In the genomic region with DNA sequence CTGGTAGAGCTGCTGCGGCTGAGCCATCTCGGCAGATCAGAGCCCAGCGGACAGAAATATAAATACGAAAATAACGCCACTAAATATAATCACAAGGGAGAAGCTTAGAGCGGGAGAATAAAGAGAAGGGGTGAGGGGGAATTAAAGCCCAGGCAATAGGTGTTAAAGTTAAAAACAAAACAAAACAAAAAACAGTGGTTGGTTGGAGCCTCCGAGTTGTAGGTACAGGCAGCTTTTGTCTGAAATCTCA, we compare ENCODE assay signal across 7 cellular contexts. TPM values are rescaled to one million over a fixed set of nuclear protein-coding genes. Genes with fewer than 3 reads are reported as not detected.
DNase-seq lines count a peak whose midpoint lies in the region; ATAC-seq, FAIRE-seq and TF ChIP-seq lines count a peak whose summit lies in the region.

No MANE protein-coding gene starts in this region.

- TF ChIP-seq CTCF in keratinocyte (optimal IDR thresholded peaks at IDR 0.05 in 1 of 3, IDR thresholded peaks at IDR 0.05 in 1 of 3, conservative IDR thresholded peaks at IDR 0.05 in 1 of 3; ENCODE audit: extremely low read depth in 1 of 3, insufficient read depth in 2 of 3, low read length in 3 of 3): no peak

- no peak for ATAC-seq in stimulated activated naive CD8-positive, alpha-beta T cell treated with anti-CD3 and anti-CD28 coated beads, Interleukin-15, amount 100 ng/mL, for 72 hours
- no peak for ATAC-seq in GM21737 (IDR thresholded peaks at IDR 0.05; ENCODE audit: unreplicated experiment)

- H3K27me3 ChIP-seq in HUES64 (ENCODE audit: insufficient read depth, low read length) (peaks cover 99% of the 10 kb centered on the region), adipocyte (replicated peaks; ENCODE audit: control insufficient read depth, insufficient read depth, low read length) (no peaks in the 10 kb centered on the region), keratinocyte (ENCODE audit: control insufficient read depth, extremely low read depth, insufficient read depth, low read length) (no peaks in the 10 kb centered on the region)

- no peak overlapping the region for H3K27ac Mint-ChIP-seq in stimulated activated naive CD8-positive, alpha-beta T cell treated with anti-CD3 and anti-CD28 coated beads, Interleukin-15, amount 100 ng/mL, for 72 hours

- H3K79me2 ChIP-seq in keratinocyte (ENCODE audit: control insufficient read depth, insufficient read depth, low read length): peaks cover 2% of the 10 kb centered on the region

- peaks cover 89% of the 10 kb centered on the region for H3K27me3 Mint-ChIP-seq in stimulated activated naive CD8-positive, alpha-beta T cell treated with anti-CD3 and anti-CD28 coated beads, Interleukin-15, amount 100 ng/mL, for 72 hours

- DNase-seq in adipocyte (ENCODE audit: low read depth) (no peak), keratinocyte (ENCODE audit: low read depth, low spot score) (no peak), NCI-H526 treated with DMSO at 0.1 percent for 48 hours (lab: John Stamatoyannopoulos, UW) (no peak)
- DNase-seq in stimulated activated naive CD8-positive, alpha-beta T cell treated with anti-CD3 and anti-CD28 coated beads, Interleukin-15, amount 100 ng/mL, for 72 hours: no peak
- no peak for DNase-seq in effector CD8-positive, alpha-beta T cell (lab: John Stamatoyannopoulos, UW)

- no peaks in the 10 kb centered on the region for H3K36me3 ChIP-seq in HUES64 (ENCODE audit: insufficient read depth, low read length)
- no peaks in the 10 kb centered on the region for H3K36me3 ChIP-seq in adipocyte (ENCODE audit: control insufficient read depth, insufficient read depth, low read length, severe bottlenecking)
- no peaks in the 10 kb centered on the region for H3K36me3 ChIP-seq in keratinocyte (ENCODE audit: control insufficient read depth in 2 of 2, extremely low read depth in 1 of 2, insufficient read depth in 2 of 2, low read length in 2 of 2)

- H3K4me1 ChIP-seq in HUES64 (ENCODE audit: insufficient read depth, low read length) (peaks cover 45% of the 10 kb centered on the region), adipocyte (ENCODE audit: control insufficient read depth, insufficient read depth, low read length) (no peaks in the 10 kb centered on the region), keratinocyte (ENCODE audit: control insufficient read depth, extremely low read depth, insufficient read depth, low read length) (peaks cover 10% of the 10 kb centered on the region)

- peak overlapping the region; percentile 59 for H3K9ac ChIP-seq in HUES64 (ENCODE audit: low read depth, low read length)
- peak overlapping the region; percentile 97 for H3K9ac ChIP-seq in adipocyte (ENCODE audit: low read length)
- peak overlapping the region; percentile 88 for H3K9ac ChIP-seq in keratinocyte (ENCODE audit: control insufficient read depth, extremely low read depth, insufficient read depth, low read length)

- H3K4me2 ChIP-seq in keratinocyte (ENCODE audit: control insufficient read depth, extremely low read depth, insufficient read depth, low read depth, low read length): peak overlapping the region; percentile 90

- no peak for FAIRE-seq in keratinocyte (lab: Jason Lieb, UNC)

- dilution Hi-C loops in keratinocyte (cut with MboI; ENCODE audit: extremely low pct_ligation_motif_present, low sequenced_read_pairs): no loop called here

- H3K27ac ChIP-seq in HUES64 (ENCODE audit: low read depth, low read length): no peak overlapping the region
- peak overlapping the region; percentile 56 for H3K27ac ChIP-seq in keratinocyte (ENCODE audit: control insufficient read depth, insufficient read depth, low read length)

- H3K4me3 ChIP-seq in HUES64 (ENCODE audit: low read length) (peak overlapping the region; percentile 64), adipocyte (ENCODE audit: low read length) (peak overlapping the region; percentile 89), keratinocyte (ENCODE audit: control insufficient read depth in 2 of 3, extremely low read depth in 1 of 3, insufficient read depth in 2 of 3, low read depth in 1 of 3, low read length in 3 of 3) (peak overlapping the region; percentile 67 to 99 (median 82))

- no peaks in the 10 kb centered on the region for H3K9me3 Mint-ChIP-seq in stimulated activated naive CD8-positive, alpha-beta T cell treated with anti-CD3 and anti-CD28 coated beads, Interleukin-15, amount 100 ng/mL, for 72 hours

- H4K20me1 ChIP-seq in keratinocyte (ENCODE audit: control insufficient read depth, extremely low read depth, insufficient read depth, low read length): no peaks in the 10 kb centered on the region

- peak overlapping the region; percentile 87 to 89 for H3K4me3 Mint-ChIP-seq in stimulated activated naive CD8-positive, alpha-beta T cell treated with anti-CD3 and anti-CD28 coated beads, Interleukin-15, amount 100 ng/mL, for 72 hours

- under 1% methylated on average over 2 of the region's 7 CpGs for WGBS in HUES64

- peak overlapping the region; percentile 72 for H2AFZ ChIP-seq in keratinocyte (ENCODE audit: control insufficient read depth, low read length)

- H3K4me1 Mint-ChIP-seq in stimulated activated naive CD8-positive, alpha-beta T cell treated with anti-CD3 and anti-CD28 coated beads, Interleukin-15, amount 100 ng/mL, for 72 hours: peaks cover 37% of the 10 kb centered on the region

- H3K9me3 ChIP-seq in HUES64 (ENCODE audit: insufficient read depth, low read depth, low read length) (no peaks in the 10 kb centered on the region), adipocyte (ENCODE audit: control insufficient read depth, low read length) (no peaks in the 10 kb centered on the region), keratinocyte (ENCODE audit: control insufficient read depth, low read depth, low read length) (no peaks in the 10 kb centered on the region)

- H3K9me1 ChIP-seq in keratinocyte (ENCODE audit: control insufficient read depth, extremely low read depth, insufficient read depth, low read length): no peaks in the 10 kb centered on the region

RNA-seq across cellular contexts. Expression of a gene that starts 1.3 kb away (rescaled TPM):
- 10.8 TPM for polyA plus RNA-seq in HUES64 (2013, experiment 1 of 2)
- polyA plus RNA-seq in HUES64 (2013, experiment 2 of 2): 26.2 TPM
- polyA plus RNA-seq in keratinocyte: 2.2 to 4.4 TPM (median 3.1 TPM) in 3 replicates
- polyA plus RNA-seq in keratinocyte (2011; ENCODE audit: low read depth): 5.3 TPM
- 1.3 and 2.3 TPM in 2 replicates for polyA plus RNA-seq in keratinocyte (2011; cell fraction: cytosol; rRNA removed)
- polyA plus RNA-seq in keratinocyte (2011; cell fraction: nucleus; rRNA removed): 4.9 and 6.2 TPM in 2 replicates
- 2.4 and 2.8 TPM in 2 replicates for polyA plus RNA-seq in keratinocyte (2012; ENCODE audit: low replicate concordance)
- 6.7 to 17.9 TPM (median 7.1 TPM) in 3 replicates for polyA minus RNA-seq in keratinocyte
- 8.6 TPM for polyA minus RNA-seq in keratinocyte (2011; cell fraction: cytosol; rRNA and poly(A)+ RNA removed)
- polyA minus RNA-seq in keratinocyte (2011; cell fraction: nucleus; rRNA and poly(A)+ RNA removed): 5.3 and 7.4 TPM in 2 replicates
